In genomic region chr6:79145301-79145700, GRCh38 we compare ENCODE assay signal across 15 cellular contexts.
DNase-seq lines count a peak whose midpoint lies in the region; ATAC-seq and TF ChIP-seq lines count a peak whose summit lies in the region.
"Had no signal": no experiment of that assay in that cellular context is flagged by ENCODE, and none has a peak within 500 bp of the region (broad histone marks: within the 10 kb centered on the region; RNA-seq: fewer than 3 reads in every experiment).

No MANE protein-coding gene starts in this region.

- H3K79me2 ChIP-seq in DND-41 (ENCODE audit: insufficient read depth, low read length) = no peaks in the 10 kb centered on the region

- POLR2A ChIA-PET in activated CD8-positive, alpha-beta T cell treated with anti-CD3 and anti-CD28 coated beads for 36 hours (lab: Charles Lee) = no interaction called here
- POLR2A ChIA-PET in activated CD8-positive, alpha-beta T cell treated with anti-CD3 and anti-CD28 coated beads, Interleukin-2, amount 10 ng/mL, durations not matched to agents 7 days and 5 days (lab: Charles Lee) = no interaction called here

- H3K36me3 Mint-ChIP-seq in activated CD8-positive, alpha-beta T cell treated with anti-CD3 and anti-CD28 coated beads for 36 hours (ENCODE audit: low read depth) = no peaks in the 10 kb centered on the region
- no peaks in the 10 kb centered on the region for H3K36me3 Mint-ChIP-seq in activated CD8-positive, alpha-beta T cell treated with anti-CD3 and anti-CD28 coated beads, Interleukin-2, amount 10 ng/mL, durations not matched to agents 7 days and 5 days (ENCODE audit: low read depth)
- H3K36me3 Mint-ChIP-seq: CD4-positive, alpha-beta memory T cell had no signal

- H3K9me3 Mint-ChIP-seq in activated CD8-positive, alpha-beta T cell treated with anti-CD3 and anti-CD28 coated beads for 36 hours = no peaks in the 10 kb centered on the region
- H3K9me3 Mint-ChIP-seq in activated CD8-positive, alpha-beta T cell treated with anti-CD3 and anti-CD28 coated beads, Interleukin-2, amount 10 ng/mL, durations not matched to agents 7 days and 5 days (ENCODE audit: insufficient read depth) = no peaks in the 10 kb centered on the region
- H3K9me3 Mint-ChIP-seq: CD4-positive, alpha-beta memory T cell had no signal

- intact Hi-C loops in activated CD8-positive, alpha-beta T cell treated with anti-CD3 and anti-CD28 coated beads for 36 hours (cut with micrococcal nuclease) = no loop called here
- intact Hi-C loops in left colon (cut with DNase I, micrococcal nuclease) = no loop called here

- H3K27ac Mint-ChIP-seq in activated CD8-positive, alpha-beta T cell treated with anti-CD3 and anti-CD28 coated beads for 36 hours = no peak overlapping the region
- no peak overlapping the region for H3K27ac Mint-ChIP-seq in activated CD8-positive, alpha-beta T cell treated with anti-CD3 and anti-CD28 coated beads, Interleukin-2, amount 10 ng/mL, durations not matched to agents 7 days and 5 days
- H3K27ac Mint-ChIP-seq: CD4-positive, alpha-beta memory T cell had no signal

- no peak overlapping the region for H3K9ac ChIP-seq in DND-41 (ENCODE audit: low read depth, low read length)

- H2AFZ ChIP-seq in DND-41 (ENCODE audit: low read depth, low read length) = no peak overlapping the region

- H3K9me3 ChIP-seq in DND-41 (ENCODE audit: insufficient read depth, low read length, severe bottlenecking) = no peaks in the 10 kb centered on the region

- no peak overlapping the region for H3K4me3 Mint-ChIP-seq in activated CD8-positive, alpha-beta T cell treated with anti-CD3 and anti-CD28 coated beads for 36 hours
- H3K4me3 Mint-ChIP-seq in activated CD8-positive, alpha-beta T cell treated with anti-CD3 and anti-CD28 coated beads, Interleukin-2, amount 10 ng/mL, durations not matched to agents 7 days and 5 days = no peak overlapping the region
- H3K4me3 Mint-ChIP-seq: CD4-positive, alpha-beta memory T cell had no signal

- TF ChIP-seq CTCF in activated CD8-positive, alpha-beta T cell treated with anti-CD3 and anti-CD28 coated beads for 36 hours (IDR thresholded peaks at IDR 0.05) = no peak
- TF ChIP-seq CTCF in DND-41 (IDR thresholded peaks at IDR 0.05; ENCODE audit: borderline replicate concordance, extremely low read depth, low read length, poor library complexity, severe bottlenecking) = no peak

- no peaks in the 10 kb centered on the region for H3K4me1 ChIP-seq in DND-41 (ENCODE audit: insufficient read depth, low read length)

- H3K4me2 ChIP-seq in DND-41 (ENCODE audit: insufficient read depth, low read length) = no peak overlapping the region

- H3K4me3 ChIP-seq in DND-41 (ENCODE audit: low read depth in 1 of 2, low read length in 2 of 2) = no peak overlapping the region
- no peak overlapping the region for H3K4me3 ChIP-seq in Jurkat, Clone E6-1 (ENCODE audit: low read length)

- no peaks in the 10 kb centered on the region for H3K36me3 ChIP-seq in DND-41 (ENCODE audit: insufficient read depth, low read length)

- H3K27ac ChIP-seq in DND-41 (ENCODE audit: low read length) = no peak overlapping the region

- no peaks in the 10 kb centered on the region for H3K27me3 Mint-ChIP-seq in activated CD8-positive, alpha-beta T cell treated with anti-CD3 and anti-CD28 coated beads for 36 hours
- H3K27me3 Mint-ChIP-seq in activated CD8-positive, alpha-beta T cell treated with anti-CD3 and anti-CD28 coated beads, Interleukin-2, amount 10 ng/mL, durations not matched to agents 7 days and 5 days (ENCODE audit: low read depth) = peaks cover 3% of the 10 kb centered on the region

- ATAC-seq in activated CD8-positive, alpha-beta T cell treated with anti-CD3 and anti-CD28 coated beads for 36 hours = no peak
- no peak for ATAC-seq in activated CD8-positive, alpha-beta T cell treated with anti-CD3 and anti-CD28 coated beads, Interleukin-2, amount 10 ng/mL, durations not matched to agents 7 days and 5 days
- ATAC-seq in DND-41 (ENCODE audit: insufficient read depth, low read depth) (peak; percentile 40; the same call in 2 of the 3 replicates), left colon (no peak)
- ATAC-seq: HCT116 had no signal

- no peaks in the 10 kb centered on the region for H4K20me1 ChIP-seq in DND-41 (ENCODE audit: insufficient read depth, low read length)

- no peaks in the 10 kb centered on the region for H3K27me3 ChIP-seq in DND-41 (ENCODE audit: insufficient read depth, low read length, poor library complexity)

- no peaks in the 10 kb centered on the region for H3K4me1 Mint-ChIP-seq in activated CD8-positive, alpha-beta T cell treated with anti-CD3 and anti-CD28 coated beads for 36 hours (ENCODE audit: low read depth)
- H3K4me1 Mint-ChIP-seq in activated CD8-positive, alpha-beta T cell treated with anti-CD3 and anti-CD28 coated beads, Interleukin-2, amount 10 ng/mL, durations not matched to agents 7 days and 5 days (ENCODE audit: low read depth) = no peaks in the 10 kb centered on the region
- H3K4me1 Mint-ChIP-seq: CD4-positive, alpha-beta memory T cell had no signal

- CTCF ChIA-PET in activated CD8-positive, alpha-beta T cell treated with anti-CD3 and anti-CD28 coated beads for 36 hours (lab: Charles Lee) = no interaction called here
- CTCF ChIA-PET in activated CD8-positive, alpha-beta T cell treated with anti-CD3 and anti-CD28 coated beads, Interleukin-2, amount 10 ng/mL, durations not matched to agents 7 days and 5 days (lab: Charles Lee) = no interaction called here

- peak; percentile 2 for DNase-seq in activated CD8-positive, alpha-beta T cell treated with anti-CD3 and anti-CD28 coated beads for 36 hours
- no peak for DNase-seq in activated CD8-positive, alpha-beta T cell treated with anti-CD3 and anti-CD28 coated beads, Interleukin-2, amount 10 ng/mL, durations not matched to agents 7 days and 5 days
- no peak for DNase-seq in DND-41
- DNase-seq in Jurkat, Clone E6-1 (ENCODE audit: low read depth, low spot score) = peak; percentile 35
- DNase-seq in left colon = no peak
- DNase-seq in HCEC 1CT = no peak
- DNase-seq: 8988T; C1 segment of cervical spinal cord; Calu3; CD4-positive, alpha-beta memory T cell; COR-L47; DMS53; DMS79 treated with DMSO at 0.1 percent for 48 hours; H7 had no signal

Comparison
In these comparisons a context has a peak if more than half of its experiments do, and no peak if none do; other contexts are left out.
1. DNase-seq: peak in activated CD8-positive, alpha-beta T cell treated with anti-CD3 and anti-CD28 coated beads for 36 hours (single experiment) and Jurkat, Clone E6-1 (single experiment); none in activated CD8-positive, alpha-beta T cell treated with anti-CD3 and anti-CD28 coated beads, Interleukin-2, amount 10 ng/mL, durations not matched to agents 7 days and 5 days (single experiment), DND-41 (single experiment), left colon (0 of 2) and HCEC 1CT (single experiment).